1 cellular context compared by ENCODE assay signal in the genomic region with DNA sequence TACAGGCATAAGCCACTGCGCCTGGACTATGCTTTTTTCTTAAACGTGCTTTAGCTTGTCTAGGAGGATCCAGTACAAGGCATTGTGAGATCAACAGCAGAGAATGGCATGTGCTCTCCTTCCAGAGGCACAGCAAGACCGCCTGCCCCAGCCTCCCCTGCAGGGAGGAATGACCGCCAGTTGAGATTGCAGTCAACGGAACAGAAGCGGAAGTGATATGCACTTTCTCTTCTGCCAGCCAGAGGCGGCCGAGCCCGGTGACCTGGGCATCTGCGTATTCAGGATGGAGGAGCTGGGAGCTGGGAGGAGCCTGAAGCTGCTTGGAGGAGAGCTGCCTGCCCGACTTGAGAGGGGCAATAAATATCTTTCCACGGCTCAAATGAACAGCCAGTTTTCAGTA.
TF ChIP-seq lines count a peak whose summit lies in the region.

No MANE protein-coding gene starts in this region.

TF ChIP-seq in WTC11, 78 proteins besides CTCF, POLR2A, EP300 and RAD21 (continued from another document):
- TF ChIP-seq ZNF263 (CRISPR knock-in tag; IDR thresholded peaks at IDR 0.05; ENCODE audit: low read depth), result peak; percentile 34; the same call in 1 of the 2 replicates
- no peak for TF ChIP-seq CREB1 (CRISPR knock-in tag; IDR thresholded peaks at IDR 0.05)
- no peak for TF ChIP-seq ZNF425 (CRISPR knock-in tag; conservative IDR thresholded peaks at IDR 0.05)
- TF ChIP-seq JAZF1 (CRISPR knock-in tag; IDR thresholded peaks at IDR 0.05), result no peak
- no peak for TF ChIP-seq PRRX2 (CRISPR knock-in tag; IDR thresholded peaks at IDR 0.05)
